17 cellular contexts compared by ENCODE assay signal in the genomic region with DNA sequence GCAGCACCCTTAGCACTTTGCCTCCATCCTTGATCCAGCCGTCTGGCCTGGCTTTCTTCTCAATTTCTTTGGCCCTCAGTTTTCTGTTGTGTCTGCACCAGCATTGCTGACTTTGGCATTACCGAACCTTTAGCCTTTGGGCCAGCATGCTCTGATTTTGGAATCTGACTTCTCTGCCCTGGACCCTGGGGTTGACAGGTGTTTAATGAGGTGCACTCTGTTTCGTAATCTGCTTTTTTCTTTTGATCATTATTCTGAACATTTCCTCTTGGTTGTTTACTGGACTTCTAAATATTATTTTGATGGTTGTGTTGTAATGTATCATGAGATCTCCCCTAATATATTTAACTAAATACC.
DNase-seq lines count a peak whose midpoint lies in the region; ATAC-seq, FAIRE-seq and TF ChIP-seq lines count a peak whose summit lies in the region.
"Had no signal": no experiment of that assay in that cellular context is flagged by ENCODE, and none has a peak within 500 bp of the region (broad histone marks: within the 10 kb centered on the region; RNA-seq: fewer than 3 reads in every experiment).

No MANE protein-coding gene starts in this region.

- H4K20me1 ChIP-seq in BLaER1: no peaks in the 10 kb centered on the region
- H4K20me1 ChIP-seq in GM23338 (replicated peaks; ENCODE audit: insufficient read depth): no peaks in the 10 kb centered on the region
- H4K20me1 ChIP-seq in K562 (replicated peaks; ENCODE audit: control insufficient read depth, insufficient read depth, low read length): no peaks in the 10 kb centered on the region

- H3K36me3 Mint-ChIP-seq in GM23338 (ENCODE audit: low read depth) (no peaks in the 10 kb centered on the region), naive B cell (no peaks in the 10 kb centered on the region)

- intact Hi-C loops in K562 (cut with micrococcal nuclease): no loop called here

- H3K9me3 Mint-ChIP-seq in GM23338 (no peaks in the 10 kb centered on the region), naive B cell (no peaks in the 10 kb centered on the region)

- H2AFZ ChIP-seq in GM23338 (peak overlapping the region; percentile 8; the same call in 1 of the 2 replicates), K562 (ENCODE audit: low read depth, low read length) (0 out of 2 replicates have a peak overlapping the region, but pooled peaks have one; percentile 48)

- H3K4me2 ChIP-seq in BLaER1 (peak overlapping the region; percentile 73), GM23338 (no peak overlapping the region), K562 (ENCODE audit: insufficient read depth, low read length) (no peak overlapping the region)
- H3K4me2 ChIP-seq: smooth muscle cell had no signal

- POLR2A ChIA-PET in K562 (lab: Yijun Ruan, JAX): no interaction called here

- H3K36me3 ChIP-seq in BLaER1 (no peaks in the 10 kb centered on the region), GM23338 (ENCODE audit: insufficient read depth) (no peaks in the 10 kb centered on the region), K562 (ENCODE audit: control insufficient read depth, insufficient read depth, low read length) (no peaks in the 10 kb centered on the region)
- H3K36me3 ChIP-seq: gastrocnemius medialis had no signal

- no peaks in the 10 kb centered on the region for H3K9me1 ChIP-seq in K562 (ENCODE audit: control insufficient read depth, insufficient read depth, low read length)

- H3K27me3 ChIP-seq in BLaER1 (no peaks in the 10 kb centered on the region), GM23338 (ENCODE audit: insufficient read depth) (no peaks in the 10 kb centered on the region), K562 (ENCODE audit: control insufficient read depth in 2 of 2, insufficient read depth in 2 of 2, low read length in 2 of 2) (no peaks in the 10 kb centered on the region)
- H3K27me3 ChIP-seq: gastrocnemius medialis had no signal

- no peak for TF ChIP-seq POLR2A in K562 (conservative IDR thresholded peaks at IDR 0.05)

- CTCF ChIA-PET in K562 (lab: Yijun Ruan, JAX; ENCODE audit: low intra/inter-chr PET ratio): no interaction called here

- H3K4me3 Mint-ChIP-seq in GM23338: no peak overlapping the region
- H3K4me3 Mint-ChIP-seq in naive B cell: peak overlapping the region in 3 of 8 donors; percentile 21 to 90 (median 47)

- H3K27me3 Mint-ChIP-seq in GM23338 (ENCODE audit: insufficient read depth, low read depth, poor library complexity) (no peaks in the 10 kb centered on the region), naive B cell (no peaks in the 10 kb centered on the region)

- H3K4me1 ChIP-seq in BLaER1: peaks cover 46% of the 10 kb centered on the region
- 0 out of 2 replicates have a peak, but pooled peaks cover 3% of the 10 kb centered on the region for H3K4me1 ChIP-seq in GM23338 (ENCODE audit: insufficient read depth)
- H3K4me1 ChIP-seq in K562 (replicated peaks in 1 of 2; ENCODE audit: control insufficient read depth in 2 of 2, insufficient read depth in 2 of 2, low read length in 2 of 2): peaks cover 0 to 1% of the 10 kb centered on the region in 2 experiments; a peak in 3 of 5 replicates

- H3K9ac ChIP-seq in BLaER1: no peak overlapping the region
- H3K9ac ChIP-seq in K562 (ENCODE audit: insufficient read depth in 1 of 2, low read depth in 2 of 2, low read length in 2 of 2): no peak overlapping the region

- H3K27ac Mint-ChIP-seq in GM23338 (no peak overlapping the region), naive B cell (peak overlapping the region in 4 of 6 donors; percentile 10 to 92 (median 75))

- no peak for DNase-seq in GM23338 (ENCODE audit: low spot score)
- DNase-seq in K562 (ENCODE audit: extremely low read depth in 1 of 4, low spot score in 3 of 4): no peak
- no peak for DNase-seq in naive B cell
- no peak for DNase-seq in NCI-H2107 treated with DMSO at 0.1 percent for 48 hours (lab: John Stamatoyannopoulos, UW; ENCODE audit: unreplicated experiment)
- DNase-seq: activated effector memory CD4-positive, alpha-beta T cell treated with Interleukin-2 at 50 U/mL for 16 hours; anterior cingulate cortex; gastrocnemius medialis; NCI-H1417 treated with DMSO at 0.1 percent for 48 hours; posterior cingulate gyrus; SIG-M5; T1000 had no signal

- H3K27ac ChIP-seq in BLaER1 (no peak overlapping the region), GM23338 (ENCODE audit: low read depth) (no peak overlapping the region), K562 (ENCODE audit: extremely low read depth, low read depth, low read length) (no peak overlapping the region)

- WGBS in K562 (ENCODE audit: insufficient coverage, low coverage, missing lambda C conversion rate): 69% methylated on average over 3 of the region's 3 CpGs

- BruUV-seq in K562 (replicated peaks; lab: Mats Ljungman, UMichigan): no TSS peak

- H3K9me2 ChIP-seq in GM23338 (ENCODE audit: insufficient read depth): no peaks in the 10 kb centered on the region

- TF ChIP-seq RAD21 in K562 (CRISPR knock-in tag; conservative IDR thresholded peaks at IDR 0.05 in 1 of 2, IDR thresholded peaks at IDR 0.05 in 1 of 2): no peak

- TF ChIP-seq EP300 in K562 (IDR thresholded peaks at IDR 0.05; ENCODE audit: low read length): no peak

- in situ Hi-C loops in K562 (cut with MboI): no loop called here

- H3K79me2 ChIP-seq in GM23338 (replicated peaks; ENCODE audit: insufficient read depth) (no peaks in the 10 kb centered on the region), K562 (ENCODE audit: control insufficient read depth, insufficient read depth, low read length) (no peaks in the 10 kb centered on the region)

- TF ChIP-seq CTCF in GM23338 (conservative IDR thresholded peaks at IDR 0.05; ENCODE audit: low read depth in 2 of 2) (no peak), K562 (IDR thresholded peaks at IDR 0.05 in 2 of 3, conservative IDR thresholded peaks at IDR 0.05 in 1 of 3; ENCODE audit: insufficient read depth in 2 of 3, low read depth in 1 of 3, low read length in 3 of 3) (no peak)

- peaks cover 12% of the 10 kb centered on the region; the same call in 2 of the 3 replicates for H3K4me1 Mint-ChIP-seq in GM23338
- H3K4me1 Mint-ChIP-seq in naive B cell: peaks cover 17 to 29% (median 27%) of the 10 kb centered on the region in 3 donors

- ATAC-seq in GM23338 (no peak), K562 (no peak), naive B cell (ENCODE audit: low read depth in 2 of 2) (no peak), HG03354 (IDR thresholded peaks at IDR 0.05; ENCODE audit: poor library complexity, severe bottlenecking, unreplicated experiment) (no peak), HG03025 (IDR thresholded peaks at IDR 0.05; ENCODE audit: low FRiP score, unreplicated experiment) (no peak), GM18867 (IDR thresholded peaks at IDR 0.05; ENCODE audit: unreplicated experiment) (no peak)
- ATAC-seq: gastrocnemius medialis had no signal

- H3K4me3 ChIP-seq in BLaER1: no peak overlapping the region
- no peak overlapping the region for H3K4me3 ChIP-seq in GM23338
- no peak overlapping the region for H3K4me3 ChIP-seq in K562
- H3K4me3 ChIP-seq: gastrocnemius medialis, smooth muscle cell had no signal

- H3F3A ChIP-seq in GM23338 (replicated peaks; ENCODE audit: low read depth): no peaks in the 10 kb centered on the region

- H3K9me3 ChIP-seq in BLaER1 (no peaks in the 10 kb centered on the region), K562 (replicated peaks; ENCODE audit: control insufficient read depth, insufficient read depth, low read depth, low read length) (no peaks in the 10 kb centered on the region)
- H3K9me3 ChIP-seq: gastrocnemius medialis had no signal

- FAIRE-seq in K562 (lab: Jason Lieb, UNC): no peak
- FAIRE-seq: endothelial cell of umbilical vein had no signal

TF ChIP-seq in GM23338, 12 proteins besides CTCF, POLR2A, EP300 and RAD21 (continues in another document):
- TF ChIP-seq JUNB (IDR thresholded peaks at IDR 0.05; ENCODE audit: unreplicated experiment) (no peak), ZNF114 (CRISPR knock-in tag; IDR thresholded peaks at IDR 0.05) (no peak), NANOG (IDR thresholded peaks at IDR 0.05; ENCODE audit: borderline replicate concordance) (no peak), STAT1 (IDR thresholded peaks at IDR 0.05; ENCODE audit: unreplicated experiment) (no peak)

TF ChIP-seq in K562, 482 proteins besides CTCF, POLR2A, EP300 and RAD21:
- TF ChIP-seq DACH1 (IDR thresholded peaks at IDR 0.05; ENCODE audit: partially characterized antibody): no peak
